In genomic region chr13:23890225-23890607, GRCh38 we compare ENCODE assay signal across 9 cellular contexts. TPM values are rescaled to one million over a fixed set of nuclear protein-coding genes. Genes with fewer than 3 reads are reported as not detected.
DNase-seq lines count a peak whose midpoint lies in the region; ATAC-seq, FAIRE-seq and TF ChIP-seq lines count a peak whose summit lies in the region.
"Not testable (repeated sequence)": the region's sequence is repeated elsewhere in the genome, so short reads cannot be mapped to it uniquely, and the experiment has no call there.
"Had no signal": no experiment of that assay in that cellular context is flagged by ENCODE, and none has a peak within 500 bp of the region (broad histone marks: within the 10 kb centered on the region; RNA-seq: fewer than 3 reads in every experiment).

No MANE protein-coding gene starts in this region.

- peak overlapping the region in 9 of 11 experiments; percentile 40 to 89 (median 83); a peak in 11 of 22 replicates for H3K9ac ChIP-seq in BLaER1 treated with 17β-estradiol and CSF1 and Interleukin-3, amounts not matched to agents 10 nM and 100 nM
- peak overlapping the region in 1 of 2 donors; percentile 40 for H3K9ac ChIP-seq in duodenal mucosa (ENCODE audit: low read depth in 1 of 2, low read length in 2 of 2)

- DNase-seq in GM18507 (ENCODE audit: extremely low spot score, insufficient read length, low read depth); MG63; activated T-helper 1 cell treated with anti-CD3 and anti-CD28 coated beads, Interleukin-12 subunit alpha, Interleukin-12 subunit beta, Interleukin-2, Interleukin-4 antibody, amounts not matched to agents 30 ng/mL and 10 ng/mL and 1 ng/mL, durations not matched to agents 14 hours and 24 hours and 36 hours (ENCODE audit: low spot score); left colon; retinal pigment epithelial cell (ENCODE audit: low read depth): not testable (repeated sequence)
- peak; percentile 20 for DNase-seq in SK-MEL-5 (ENCODE audit: low read depth, low spot score)

- not testable (repeated sequence) for H3K36me3 ChIP-seq in BLaER1 treated with 17β-estradiol and CSF1 and Interleukin-3, amounts not matched to agents 10 nM and 100 nM; MG63; duodenal mucosa (ENCODE audit: control insufficient read depth in 1 of 2, insufficient read depth in 2 of 2, low read length in 2 of 2)

- peak overlapping the region; percentile 74 to 94 (median 84) for H3K4me2 ChIP-seq in BLaER1 treated with 17β-estradiol and CSF1 and Interleukin-3, amounts not matched to agents 10 nM and 100 nM

- not testable (repeated sequence) for H3K9me3 Mint-ChIP-seq in activated T-helper 1 cell treated with anti-CD3 and anti-CD28 coated beads, Interleukin-12 subunit alpha, Interleukin-12 subunit beta, Interleukin-2, Interleukin-4 antibody, amounts not matched to agents 30 ng/mL and 10 ng/mL and 1 ng/mL, durations not matched to agents 14 hours and 24 hours and 36 hours

- not testable (repeated sequence) for H3K27me3 Mint-ChIP-seq in activated T-helper 1 cell treated with anti-CD3 and anti-CD28 coated beads, Interleukin-12 subunit alpha, Interleukin-12 subunit beta, Interleukin-2, Interleukin-4 antibody, amounts not matched to agents 30 ng/mL and 10 ng/mL and 1 ng/mL, durations not matched to agents 14 hours and 24 hours and 36 hours (ENCODE audit: insufficient read depth)

- peaks cover 26% of the 10 kb centered on the region for H3K4me1 Mint-ChIP-seq in activated T-helper 1 cell treated with anti-CD3 and anti-CD28 coated beads, Interleukin-12 subunit alpha, Interleukin-12 subunit beta, Interleukin-2, Interleukin-4 antibody, amounts not matched to agents 30 ng/mL and 10 ng/mL and 1 ng/mL, durations not matched to agents 14 hours and 24 hours and 36 hours (ENCODE audit: low read depth)

- peak overlapping the region in 9 of 11 experiments; percentile 31 to 80 (median 74); a peak in 14 of 22 replicates for H3K27ac ChIP-seq in BLaER1 treated with 17β-estradiol and CSF1 and Interleukin-3, amounts not matched to agents 10 nM and 100 nM
- H3K27ac ChIP-seq in duodenal mucosa (ENCODE audit: low read depth, low read length), result not testable (repeated sequence)

- not testable (repeated sequence) for H3K36me3 Mint-ChIP-seq in activated T-helper 1 cell treated with anti-CD3 and anti-CD28 coated beads, Interleukin-12 subunit alpha, Interleukin-12 subunit beta, Interleukin-2, Interleukin-4 antibody, amounts not matched to agents 30 ng/mL and 10 ng/mL and 1 ng/mL, durations not matched to agents 14 hours and 24 hours and 36 hours (ENCODE audit: low read depth)

- in situ Hi-C loops in SK-MEL-5 (cut with HindIII; ENCODE audit: low pct_unique_long_range_greater_than_20kb, low sequenced_read_pairs), result not testable (repeated sequence)

- FAIRE-seq in GM18507 (lab: Jason Lieb, UNC), result peak; percentile 87

- H3K9me3 ChIP-seq in BLaER1 treated with 17β-estradiol and CSF1 and Interleukin-3, amounts not matched to agents 10 nM and 100 nM (replicated peaks in 1 of 11); MG63; duodenal mucosa (ENCODE audit: control insufficient read depth in 1 of 2, low read length in 2 of 2): not testable (repeated sequence)

- H3K4me3 Mint-ChIP-seq in activated T-helper 1 cell treated with anti-CD3 and anti-CD28 coated beads, Interleukin-12 subunit alpha, Interleukin-12 subunit beta, Interleukin-2, Interleukin-4 antibody, amounts not matched to agents 30 ng/mL and 10 ng/mL and 1 ng/mL, durations not matched to agents 14 hours and 24 hours and 36 hours, result peak overlapping the region; percentile 89

- ATAC-seq in left colon, result peak; percentile 26

- H3K27me3 ChIP-seq in BLaER1 treated with 17β-estradiol and CSF1 and Interleukin-3, amounts not matched to agents 10 nM and 100 nM; MG63; duodenal mucosa (ENCODE audit: control insufficient read depth in 1 of 2, insufficient read depth in 2 of 2, low read length in 2 of 2): not testable (repeated sequence)

- not testable (repeated sequence) for H3K27ac Mint-ChIP-seq in activated T-helper 1 cell treated with anti-CD3 and anti-CD28 coated beads, Interleukin-12 subunit alpha, Interleukin-12 subunit beta, Interleukin-2, Interleukin-4 antibody, amounts not matched to agents 30 ng/mL and 10 ng/mL and 1 ng/mL, durations not matched to agents 14 hours and 24 hours and 36 hours

- peak overlapping the region; percentile 79 to 89 (median 86); a peak in 18 of 20 replicates for H3K4me3 ChIP-seq in BLaER1 treated with 17β-estradiol and CSF1 and Interleukin-3, amounts not matched to agents 10 nM and 100 nM
- H3K4me3 ChIP-seq in MG63, result peak overlapping the region; percentile 94; the same call in 1 of the 2 replicates
- peak overlapping the region; percentile 88 to 93 for H3K4me3 ChIP-seq in duodenal mucosa (ENCODE audit: low read depth in 1 of 2, low read length in 2 of 2)
- peak overlapping the region; percentile 95 for H3K4me3 ChIP-seq in retinal pigment epithelial cell (ENCODE audit: low read length)

- intact Hi-C loops in activated T-helper 1 cell treated with anti-CD3 and anti-CD28 coated beads, Interleukin-12 subunit alpha, Interleukin-12 subunit beta, Interleukin-2, Interleukin-4 antibody, amounts not matched to agents 30 ng/mL and 10 ng/mL and 1 ng/mL, durations not matched to agents 14 hours and 24 hours and 36 hours (cut with micrococcal nuclease), result not testable (repeated sequence)
- intact Hi-C loops in left colon (cut with DNase I, micrococcal nuclease), result loop anchor here in 1 of 2 donors (5.0 kb wide), 1 partner anchor 432 kb away; no protein-coding TSS in a partner anchor

- peaks cover 10 to 27% (median 22%) of the 10 kb centered on the region in 10 experiments for H3K4me1 ChIP-seq in BLaER1 treated with 17β-estradiol and CSF1 and Interleukin-3, amounts not matched to agents 10 nM and 100 nM
- H3K4me1 ChIP-seq in duodenal mucosa (ENCODE audit: control insufficient read depth in 1 of 2, insufficient read depth in 2 of 2, low read length in 2 of 2), result peaks cover 7 to 17% of the 10 kb centered on the region in 2 donors

- H4K20me1 ChIP-seq in BLaER1 treated with 17β-estradiol and CSF1 and Interleukin-3, amounts not matched to agents 10 nM and 100 nM, result not testable (repeated sequence)

- TF ChIP-seq CTCF in retinal pigment epithelial cell (conservative IDR thresholded peaks at IDR 0.05; ENCODE audit: low read depth, low read length), result peak; percentile 24

RNA-seq across cellular contexts. Expression of gene MIPEP, which starts 1.0 kb away (rescaled TPM):
- total RNA-seq in MG63 (2014; rRNA removed; shearing (Covaris generic); ENCODE audit: low replicate concordance), result 19.3 and 25.0 TPM in 2 replicates
- total RNA-seq in SK-MEL-5 (2014; rRNA removed; shearing (Covaris generic)), result 62.1 and 63.7 TPM in 2 replicates
- 41.2 and 41.5 TPM in 2 replicates for polyA plus RNA-seq in SK-MEL-5 (2015; cell fraction: cytosol; rRNA removed)
- polyA plus RNA-seq in SK-MEL-5 (2015; cell fraction: nucleus; rRNA removed), result 19.0 and 22.9 TPM in 2 replicates
- total RNA-seq in activated T-helper 1 cell treated with anti-CD3 and anti-CD28 coated beads, Interleukin-12 subunit alpha, Interleukin-12 subunit beta, Interleukin-2, Interleukin-4 antibody, amounts not matched to agents 30 ng/mL and 10 ng/mL and 1 ng/mL, durations not matched to agents 14 hours and 24 hours and 36 hours, result 7.3 and 7.8 TPM in 2 replicates
- 10 to 100 TPM; 24.2 to 30.4 TPM for total RNA-seq in left colon

RNA-seq across cellular contexts. Expression of gene C1QTNF9B, which starts 7.1 kb away (rescaled TPM):
- not detected in 2 replicates for total RNA-seq in MG63 (2014; rRNA removed; shearing (Covaris generic); ENCODE audit: low replicate concordance)
- total RNA-seq in SK-MEL-5 (2014; rRNA removed; shearing (Covaris generic)), result not detected in 2 replicates
- not detected in 2 replicates for polyA plus RNA-seq in SK-MEL-5 (2015; cell fraction: cytosol; rRNA removed)
- not detected in 2 replicates for polyA plus RNA-seq in SK-MEL-5 (2015; cell fraction: nucleus; rRNA removed)
- not detected in 2 replicates for total RNA-seq in activated T-helper 1 cell treated with anti-CD3 and anti-CD28 coated beads, Interleukin-12 subunit alpha, Interleukin-12 subunit beta, Interleukin-2, Interleukin-4 antibody, amounts not matched to agents 30 ng/mL and 10 ng/mL and 1 ng/mL, durations not matched to agents 14 hours and 24 hours and 36 hours
- not detected for total RNA-seq in left colon
- total RNA-seq: cerebellum had no signal
